8 cellular contexts compared by ENCODE assay signal in the genomic region with DNA sequence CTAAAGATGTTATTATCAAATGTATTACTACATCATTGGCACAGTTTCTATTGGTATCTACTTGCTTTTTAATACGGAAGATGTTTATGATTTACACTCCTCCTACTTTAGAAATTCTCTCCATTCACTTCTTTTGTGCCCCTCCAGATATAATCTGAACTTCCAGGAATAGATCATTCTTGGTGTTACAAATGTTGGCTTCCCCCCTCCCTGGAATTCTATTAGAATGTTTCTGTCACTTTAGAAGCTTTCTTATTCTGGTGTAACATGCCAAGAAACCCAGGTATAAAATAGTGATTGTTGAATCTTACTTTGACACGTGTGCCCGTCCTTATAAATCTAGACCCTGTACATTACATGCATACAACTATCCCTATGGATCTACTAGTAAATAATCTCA. TPM values are rescaled to one million over a fixed set of nuclear protein-coding genes. Genes with fewer than 3 reads are reported as not detected.
A peak's percentile ranks its signal among the peaks of the same experiment; 100 is the strongest.
DNase-seq lines count a peak whose midpoint lies in the region; ATAC-seq and TF ChIP-seq lines count a peak whose summit lies in the region.

No MANE protein-coding gene starts in this region.

- H3K36me3 Mint-ChIP-seq in CD4-positive, CD25-positive, alpha-beta regulatory T cell = peaks cover 6% of the 10 kb centered on the region

- peak overlapping the region; percentile 85 for H2AFZ ChIP-seq in Karpas-422 (ENCODE audit: low read length)
- no peak overlapping the region for H2AFZ ChIP-seq in neural cell (ENCODE audit: low read depth, low read length)

- no peaks in the 10 kb centered on the region for H3F3A ChIP-seq in neural cell (ENCODE audit: insufficient read depth, low read length, poor library complexity, severe bottlenecking)

- no peaks in the 10 kb centered on the region for H3K27me3 Mint-ChIP-seq in CD4-positive, CD25-positive, alpha-beta regulatory T cell

- WGBS in body of pancreas, 2 donors = 8 to 14% methylated on average over 3 of the region's 3 CpGs

- H4K20me1 ChIP-seq in Karpas-422 (ENCODE audit: insufficient read depth, low read depth, low read length) (no peaks in the 10 kb centered on the region), neural cell (ENCODE audit: insufficient read depth) (no peaks in the 10 kb centered on the region)

- H3K27ac ChIP-seq in CD4-positive, CD25-positive, alpha-beta regulatory T cell (ENCODE audit: insufficient read depth, low read length, poor library complexity, severe bottlenecking) = no peak overlapping the region
- H3K27ac ChIP-seq in Karpas-422 (ENCODE audit: low read length) (peak overlapping the region; percentile 28; the same call in 1 of the 2 replicates), colonic mucosa (no peak overlapping the region), neural cell (ENCODE audit: low read length) (no peak overlapping the region), body of pancreas (peak overlapping the region in 1 of 4 donors; percentile 17)

- TF ChIP-seq POLR2A in body of pancreas (IDR thresholded peaks at IDR 0.05) = no peak

- H3K4me3 Mint-ChIP-seq in CD4-positive, CD25-positive, alpha-beta regulatory T cell = peak overlapping the region; percentile 93 to 99 (median 98)

- TF ChIP-seq RAD21 in neural cell (conservative IDR thresholded peaks at IDR 0.05) = no peak

- H3K4me2 ChIP-seq in Karpas-422 (ENCODE audit: low read depth, low read length, poor library complexity, severe bottlenecking) (peak overlapping the region; percentile 87), neural cell (ENCODE audit: low read length) (peak overlapping the region; percentile 72)

- H3K27me3 ChIP-seq in CD4-positive, CD25-positive, alpha-beta regulatory T cell (ENCODE audit: control insufficient read depth, insufficient read depth, low read length) = no peaks in the 10 kb centered on the region
- H3K27me3 ChIP-seq in Karpas-422 (ENCODE audit: low read length) = no peaks in the 10 kb centered on the region
- H3K27me3 ChIP-seq in colonic mucosa = no peaks in the 10 kb centered on the region
- H3K27me3 ChIP-seq in neural cell (ENCODE audit: insufficient read depth, low read depth, low read length) = peaks cover 6% of the 10 kb centered on the region
- H3K27me3 ChIP-seq in body of pancreas = no peaks in the 10 kb centered on the region

- H3K4me1 Mint-ChIP-seq in CD4-positive, CD25-positive, alpha-beta regulatory T cell = peaks cover 7 to 30% (median 20%) of the 10 kb centered on the region in 4 donors

- H3K9ac ChIP-seq in Karpas-422 (ENCODE audit: low read length) = peak overlapping the region; percentile 71
- peak overlapping the region in 1 of 2 donors; percentile 91 for H3K9ac ChIP-seq in colonic mucosa (ENCODE audit: low read depth in 2 of 2, low read length in 2 of 2)
- H3K9ac ChIP-seq in neural cell (ENCODE audit: low read length) = peak overlapping the region; percentile 53

- TF ChIP-seq CTCF in colonic mucosa (IDR thresholded peaks at IDR 0.05) = no peak
- no peak for TF ChIP-seq CTCF in neural cell (IDR thresholded peaks at IDR 0.05; ENCODE audit: poor library complexity, severe bottlenecking)
- no peak for TF ChIP-seq CTCF in body of pancreas (IDR thresholded peaks at IDR 0.05)

- peak overlapping the region; percentile 57 for H3K4me3 ChIP-seq in CD4-positive, CD25-positive, alpha-beta regulatory T cell (ENCODE audit: low read depth, low read length)
- H3K4me3 ChIP-seq in Karpas-422 (ENCODE audit: low read length) = peak overlapping the region; percentile 90
- peak overlapping the region; percentile 94 for H3K4me3 ChIP-seq in colonic mucosa
- H3K4me3 ChIP-seq in neural cell (ENCODE audit: low read length) = peak overlapping the region; percentile 85
- peak overlapping the region in 1 of 2 donors; percentile 75 for H3K4me3 ChIP-seq in body of pancreas

- no peak for DNase-seq in CD4-positive, CD25-positive, alpha-beta regulatory T cell
- DNase-seq in Karpas-422 (peak; percentile 47), colonic mucosa (no peak), body of pancreas (no peak)
- no peak for DNase-seq in activated CD4-positive, alpha-beta T cell treated with anti-CD3 and anti-CD28 coated beads, Interleukin-2, amount 50 U/mL, for 4 hours

- peaks cover 45% of the 10 kb centered on the region for H3K79me2 ChIP-seq in Karpas-422 (ENCODE audit: low read length)
- peaks cover 30% of the 10 kb centered on the region for H3K79me2 ChIP-seq in neural cell (replicated peaks; ENCODE audit: insufficient read depth, low read length)

- H3K9me3 ChIP-seq in CD4-positive, CD25-positive, alpha-beta regulatory T cell (ENCODE audit: control insufficient read depth in 2 of 2, low read length in 2 of 2) = no peaks in the 10 kb centered on the region
- H3K9me3 ChIP-seq in Karpas-422 (ENCODE audit: low read length) (no peaks in the 10 kb centered on the region), colonic mucosa (no peaks in the 10 kb centered on the region), neural cell (ENCODE audit: low read length) (no peaks in the 10 kb centered on the region), body of pancreas (no peaks in the 10 kb centered on the region)

- intact Hi-C loops in colonic mucosa (cut with DNase I) = no loop called here
- intact Hi-C loops in body of pancreas (cut with DNase I) = no loop called here

- H3K9me3 Mint-ChIP-seq in CD4-positive, CD25-positive, alpha-beta regulatory T cell = no peaks in the 10 kb centered on the region

- no peak for ATAC-seq in CD4-positive, CD25-positive, alpha-beta regulatory T cell (ENCODE audit: low read depth in 2 of 2)
- ATAC-seq in HG03045 (IDR thresholded peaks at IDR 0.05; ENCODE audit: unreplicated experiment) (no peak), body of pancreas (no peak), GM19467 (IDR thresholded peaks at IDR 0.05; ENCODE audit: unreplicated experiment) (no peak)

- H3K27ac Mint-ChIP-seq in CD4-positive, CD25-positive, alpha-beta regulatory T cell = peak overlapping the region in 1 of 3 donors; percentile 88

- TF ChIP-seq EP300 in neural cell (conservative IDR thresholded peaks at IDR 0.05; ENCODE audit: poor library complexity, severe bottlenecking) = no peak

- H3K4me1 ChIP-seq in CD4-positive, CD25-positive, alpha-beta regulatory T cell (ENCODE audit: control insufficient read depth, insufficient read depth, low read length, poor library complexity, severe bottlenecking) = peaks cover 28% of the 10 kb centered on the region
- peaks cover 23% of the 10 kb centered on the region for H3K4me1 ChIP-seq in Karpas-422 (ENCODE audit: low read length)
- H3K4me1 ChIP-seq in colonic mucosa = peaks cover 6% of the 10 kb centered on the region
- H3K4me1 ChIP-seq in body of pancreas = peaks cover 17% of the 10 kb centered on the region

- H3K9me2 ChIP-seq in Karpas-422 (replicated peaks; ENCODE audit: insufficient read depth, low read length) (no peaks in the 10 kb centered on the region), neural cell (ENCODE audit: insufficient read depth, low read length) (no peaks in the 10 kb centered on the region)

- H3K36me3 ChIP-seq in CD4-positive, CD25-positive, alpha-beta regulatory T cell (ENCODE audit: control insufficient read depth, insufficient read depth, low read length) = peaks cover 6% of the 10 kb centered on the region
- no peaks in the 10 kb centered on the region for H3K36me3 ChIP-seq in Karpas-422 (ENCODE audit: insufficient read depth, low read length)
- no peaks in the 10 kb centered on the region for H3K36me3 ChIP-seq in colonic mucosa
- H3K36me3 ChIP-seq in neural cell (ENCODE audit: insufficient read depth, low read length) = no peaks in the 10 kb centered on the region
- H3K36me3 ChIP-seq in body of pancreas (replicated peaks in 1 of 2; ENCODE audit: insufficient read depth in 1 of 2, low read depth in 2 of 2) = no peaks in the 10 kb centered on the region

TF ChIP-seq in neural cell, 6 proteins besides CTCF, POLR2A, EP300 and RAD21 (continues in another document):
- TF ChIP-seq TAF1 (IDR thresholded peaks at IDR 0.05; ENCODE audit: low read depth) = no peak
- TF ChIP-seq EZH2 (IDR thresholded peaks at IDR 0.05; ENCODE audit: borderline replicate concordance, insufficient read depth, low read length, poor library complexity, severe bottlenecking) = no peak
- TF ChIP-seq SMC3 (conservative IDR thresholded peaks at IDR 0.05; ENCODE audit: poor library complexity) = no peak
- TF ChIP-seq POLR2AphosphoS5 (IDR thresholded peaks at IDR 0.05) = no peak
- TF ChIP-seq MXI1 (conservative IDR thresholded peaks at IDR 0.05; ENCODE audit: poor library complexity, severe bottlenecking) = no peak

RNA-seq across cellular contexts. Expression of a gene that starts 1.2 kb away (rescaled TPM):
- total RNA-seq in CD4-positive, CD25-positive, alpha-beta regulatory T cell = 66.7 TPM
- 10 to 100 TPM; 13.0 to 19.8 (median 18.0) TPM for polyA plus RNA-seq in CD4-positive, CD25-positive, alpha-beta regulatory T cell
- total RNA-seq in Karpas-422 (2014; rRNA removed; shearing (Covaris generic); ENCODE audit: low replicate concordance) = 16.9 and 19.7 TPM in 2 replicates
- total RNA-seq in colonic mucosa = 10 to 100 TPM; 30.0 to 31.2 TPM
- polyA plus RNA-seq in neural cell = 26.3 and 28.6 TPM in 2 replicates
- 43.8 and 51.5 TPM in 2 replicates for polyA minus RNA-seq in neural cell
- total RNA-seq in body of pancreas = 10 to 100 TPM; 12.2 to 15.5 TPM

RNA-seq across cellular contexts. Expression of a gene that starts 51.7 kb away (rescaled TPM):
- 653 TPM for total RNA-seq in CD4-positive, CD25-positive, alpha-beta regulatory T cell
- 100 to 1,000 TPM; 331 to 414 (median 372) TPM for polyA plus RNA-seq in CD4-positive, CD25-positive, alpha-beta regulatory T cell
- 354 and 505 TPM in 2 replicates for total RNA-seq in Karpas-422 (2014; rRNA removed; shearing (Covaris generic); ENCODE audit: low replicate concordance)
- total RNA-seq in colonic mucosa = 1,000 to 10,000 TPM in 1 of 2 donors, 100 to 1,000 TPM in 1; 357 to 1,349 TPM
- polyA plus RNA-seq in neural cell = 206 and 232 TPM in 2 replicates
- polyA minus RNA-seq in neural cell = 396 and 605 TPM in 2 replicates
- 100 to 1,000 TPM; 197 to 251 TPM for total RNA-seq in body of pancreas
